18 cellular contexts compared by ENCODE assay signal in the genomic region with DNA sequence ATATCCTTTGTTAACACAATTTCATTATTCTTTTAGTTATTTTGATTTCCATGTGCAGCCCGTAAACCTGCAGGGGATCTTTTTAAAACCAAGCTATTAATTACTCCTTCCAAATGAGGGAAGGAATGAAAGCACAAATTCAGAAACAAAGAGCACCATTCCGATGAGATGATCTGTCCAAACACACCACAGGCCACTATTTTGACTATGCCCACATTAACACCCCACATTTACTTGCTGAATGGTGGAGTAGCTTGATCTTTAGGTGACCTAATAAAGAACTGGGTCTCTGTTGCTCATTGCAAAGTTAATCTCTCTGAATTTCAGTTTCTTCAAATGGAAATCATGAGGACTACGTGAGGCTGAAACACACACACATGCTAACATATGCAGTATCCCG.
"Had no signal": no experiment of that assay in that cellular context is flagged by ENCODE, and none has a peak within 500 bp of the region (broad histone marks: within the 10 kb centered on the region; RNA-seq: fewer than 3 reads in every experiment).

No MANE protein-coding gene starts in this region.

- H3K4me1 ChIP-seq: colonic mucosa, tibial nerve, vagina had no signal

- H3K9me3 ChIP-seq: ascending aorta, colonic mucosa, gastroesophageal sphincter, neutrophil, right atrium auricular region, tibial nerve, vagina had no signal

- FAIRE-seq: kidney had no signal

- ATAC-seq: activated CD8-positive, alpha-beta T cell treated with anti-CD3 and anti-CD28 coated beads, Interleukin-2, amount 10 ng/mL, durations not matched to agents 7 days and 5 days; activated naive CD8-positive, alpha-beta T cell treated with anti-CD3 and anti-CD28 coated beads, Interleukin-2, amount 50 U/mL, for 24 hours; gastroesophageal sphincter; naive thymus-derived CD4-positive, alpha-beta T cell; stimulated activated memory B cell treated with anti-CD40 and anti-IgM and Interleukin-4, amounts not matched to agents 10 μg/mL and 1 μg/mL and 100 μg/mL, for 72 hours had no signal

- H3K27me3 ChIP-seq: ascending aorta, cardiac muscle cell, colonic mucosa, gastroesophageal sphincter, neutrophil, right atrium auricular region, tibial nerve, vagina had no signal

- DNase-seq: activated CD4-positive, alpha-beta T cell treated with anti-CD3 and anti-CD28 coated beads for 48 hours; activated CD8-positive, alpha-beta memory T cell treated with anti-CD3 and anti-CD28 coated beads, Interleukin-2, amount 50 U/mL, for 48 hours; activated CD8-positive, alpha-beta T cell treated with anti-CD3 and anti-CD28 coated beads, Interleukin-2, amount 10 ng/mL, durations not matched to agents 7 days and 5 days; activated naive CD4-positive, alpha-beta T cell; activated naive CD8-positive, alpha-beta T cell treated with anti-CD3 and anti-CD28 coated beads, Interleukin-2, amount 50 U/mL, for 24 hours; kidney; naive thymus-derived CD4-positive, alpha-beta T cell; posterior cingulate gyrus had no signal

- H3K27ac ChIP-seq: ascending aorta, cardiac muscle cell, colonic mucosa, gastroesophageal sphincter, neutrophil, right atrium auricular region, tibial nerve, vagina, VCaP had no signal

- H3K4me3 ChIP-seq: ascending aorta, cardiac muscle cell, colonic mucosa, gastroesophageal sphincter, right atrium auricular region, tibial nerve, vagina had no signal

- H3K36me3 ChIP-seq: ascending aorta, cardiac muscle cell, colonic mucosa, gastroesophageal sphincter, neutrophil, right atrium auricular region, tibial nerve, vagina had no signal
